In the genomic region with DNA sequence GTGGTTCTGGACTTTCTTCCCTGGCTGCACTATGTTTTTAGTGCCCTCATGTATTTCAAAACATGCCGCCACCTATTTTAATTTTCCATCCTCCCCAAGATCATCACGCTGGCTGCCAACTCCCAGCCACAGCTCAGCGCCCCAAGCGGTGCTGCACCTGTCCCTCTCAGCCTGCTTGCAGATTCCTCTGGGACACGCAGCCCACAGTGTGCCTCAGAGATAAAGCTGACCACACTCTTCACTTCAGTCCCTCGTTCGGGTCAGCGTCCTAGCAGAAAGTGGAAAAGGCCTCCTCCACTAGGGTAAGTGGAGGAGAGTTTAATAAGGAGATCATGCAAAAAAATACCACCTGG, we compare ENCODE assay signal across 15 cellular contexts. TPM values are rescaled to one million over a fixed set of nuclear protein-coding genes. Genes with fewer than 3 reads are reported as not detected.
"Had no signal": no experiment of that assay in that cellular context is flagged by ENCODE, and none has a peak within 500 bp of the region (broad histone marks: within the 10 kb centered on the region; RNA-seq: fewer than 3 reads in every experiment).

No MANE protein-coding gene starts in this region.

- H3K27ac ChIP-seq: ascending aorta, dorsolateral prefrontal cortex, neural progenitor cell, pancreas, testis, upper lobe of right lung had no signal

- H3K36me3 ChIP-seq: ascending aorta, neural progenitor cell, pancreas, upper lobe of right lung had no signal

- H3K4me3 ChIP-seq: ascending aorta, dorsolateral prefrontal cortex, neural progenitor cell, pancreas, testis, upper lobe of right lung had no signal

- H3K9me3 ChIP-seq: ascending aorta, pancreas, testis, upper lobe of right lung had no signal

- H3K4me1 ChIP-seq: ascending aorta, neural progenitor cell, pancreas, testis, upper lobe of right lung had no signal

- DNase-seq: activated CD4-positive, alpha-beta T cell treated with anti-CD3 and anti-CD28 coated beads, Interleukin-2, amount 50 U/mL, for 48 hours; activated CD8-positive, alpha-beta memory T cell treated with anti-CD3 and anti-CD28 coated beads, Interleukin-2, amount 50 U/mL, for 48 hours; activated naive CD8-positive, alpha-beta T cell treated with anti-CD3 and anti-CD28 coated beads, Interleukin-2, amount 50 U/mL, for 24 hours; dorsolateral prefrontal cortex; hypothalamus; kidney glomerular epithelial cell; pancreas; stimulated activated CD4-positive, alpha-beta T cell treated with anti-CD3 and anti-CD28 coated beads, Interleukin-15, amount 100 ng/mL, for 24 hours; stimulated activated CD4-positive, alpha-beta T cell treated with anti-CD3 and anti-CD28 coated beads, Interleukin-4, amount 100 ng/mL, for 4 hours; stimulated activated naive CD8-positive, alpha-beta T cell treated with anti-CD3 and anti-CD28 coated beads, Interleukin-15, amount 100 ng/mL, for 72 hours; testis; upper lobe of right lung had no signal

- ATAC-seq: activated CD4-positive, CD25-positive, alpha-beta regulatory T cell treated with anti-CD3 and anti-CD28 coated beads, Interleukin-2, amount 50 U/mL, for 24 hours; activated naive CD8-positive, alpha-beta T cell treated with anti-CD3 and anti-CD28 coated beads, Interleukin-2, amount 50 U/mL, for 24 hours; pancreas; stimulated activated naive CD8-positive, alpha-beta T cell treated with anti-CD3 and anti-CD28 coated beads, Interleukin-15, amount 100 ng/mL, for 72 hours had no signal

- H3K27me3 ChIP-seq: ascending aorta, dorsolateral prefrontal cortex, neural progenitor cell, pancreas, testis, upper lobe of right lung had no signal

RNA-seq across cellular contexts. Expression of a gene that starts 56.2 kb away (rescaled TPM):
- total RNA-seq: ascending aorta had no signal
